Comparison of ENCODE assay signal across 8 cellular contexts in genomic region chr7:47763063-47763974, GRCh38.
DNase-seq lines count a peak whose midpoint lies in the region; ATAC-seq and TF ChIP-seq lines count a peak whose summit lies in the region.

No MANE protein-coding gene starts in this region.

- peaks cover 51% of the 10 kb centered on the region for H3K4me1 Mint-ChIP-seq in osteocyte (ENCODE audit: unreplicated experiment)

- no peak overlapping the region for H3K4me3 ChIP-seq in breast epithelium

- intact Hi-C loops in breast epithelium (cut with DNase I; ENCODE audit: low total_unique reads): no loop called here

- H3K27ac ChIP-seq in breast epithelium: peak overlapping the region; percentile 45 to 85

- peak overlapping the region; percentile 88 for H3K27ac Mint-ChIP-seq in osteocyte (ENCODE audit: unreplicated experiment)
- no peak overlapping the region for H3K27ac Mint-ChIP-seq in activated naive CD4-positive, alpha-beta T cell treated with anti-CD3 and anti-CD28 coated beads, Interleukin-2, amount 50 U/mL, for 72 hours

- TF ChIP-seq POLR2A in breast epithelium (IDR thresholded peaks at IDR 0.05): no peak

- H3K4me3 Mint-ChIP-seq in osteocyte (ENCODE audit: unreplicated experiment): no peak overlapping the region

- H3K9me3 Mint-ChIP-seq in osteocyte (ENCODE audit: unreplicated experiment): peaks cover 4% of the 10 kb centered on the region
- peaks cover 0 to 2% of the 10 kb centered on the region in 2 donors for H3K9me3 Mint-ChIP-seq in activated naive CD4-positive, alpha-beta T cell treated with anti-CD3 and anti-CD28 coated beads, Interleukin-2, amount 50 U/mL, for 72 hours

- DNase-seq in EL: peak; percentile 91
- peak; percentile 85 for DNase-seq in NCI-H1694 treated with DMSO at 0.1 percent for 48 hours (lab: John Stamatoyannopoulos, UW)
- peak in 1 of 2 donors; percentile 15 for DNase-seq in breast epithelium (ENCODE audit: low spot score in 2 of 2)
- DNase-seq in osteocyte (ENCODE audit: extremely low spot score, unreplicated experiment): no peak
- DNase-seq in putamen (ENCODE audit: low spot score): no peak
- DNase-seq in activated naive CD4-positive, alpha-beta T cell treated with anti-CD3 and anti-CD28 coated beads, Interleukin-2, amount 50 U/mL, for 72 hours (ENCODE audit: low spot score in 2 of 2): no peak
- no peak for DNase-seq in KG1 (lab: John Stamatoyannopoulos, UW)

- no peaks in the 10 kb centered on the region for H3K27me3 Mint-ChIP-seq in osteocyte (ENCODE audit: unreplicated experiment)

- no peaks in the 10 kb centered on the region for H3K36me3 ChIP-seq in breast epithelium

- no peaks in the 10 kb centered on the region for H3K9me3 ChIP-seq in breast epithelium

- ATAC-seq in activated naive CD4-positive, alpha-beta T cell treated with anti-CD3 and anti-CD28 coated beads, Interleukin-2, amount 50 U/mL, for 72 hours: no peak
- ATAC-seq in GM18873 (IDR thresholded peaks at IDR 0.05; ENCODE audit: low FRiP score, unreplicated experiment): no peak

- no peaks in the 10 kb centered on the region for H3K36me3 Mint-ChIP-seq in osteocyte (ENCODE audit: unreplicated experiment)
- H3K36me3 Mint-ChIP-seq in activated naive CD4-positive, alpha-beta T cell treated with anti-CD3 and anti-CD28 coated beads, Interleukin-2, amount 50 U/mL, for 72 hours: no peaks in the 10 kb centered on the region

- H3K27me3 ChIP-seq in breast epithelium: no peaks in the 10 kb centered on the region

- peaks cover 0 to 5% of the 10 kb centered on the region in 2 donors for H3K4me1 ChIP-seq in breast epithelium

- TF ChIP-seq CTCF in breast epithelium (IDR thresholded peaks at IDR 0.05): no peak
- no peak for TF ChIP-seq CTCF in osteocyte (IDR thresholded peaks at IDR 0.05)

Comparison
In these comparisons a context has a peak if more than half of its experiments do, and no peak if none do; other contexts are left out.
1. DNase-seq: peak in EL (single experiment) and NCI-H1694 treated with DMSO at 0.1 percent for 48 hours (single experiment); none in osteocyte (single experiment), putamen (single experiment), activated naive CD4-positive, alpha-beta T cell treated with anti-CD3 and anti-CD28 coated beads, Interleukin-2, amount 50 U/mL, for 72 hours (0 of 2) and KG1 (single experiment).